In genomic region chr7:102494026-102494425, GRCh38 we compare ENCODE assay signal across 8 cellular contexts. TPM values are rescaled to one million over a fixed set of nuclear protein-coding genes. Genes with fewer than 3 reads are reported as not detected.
DNase-seq lines count a peak whose midpoint lies in the region; ATAC-seq and TF ChIP-seq lines count a peak whose summit lies in the region.
"Not testable (repeated sequence)": the region's sequence is repeated elsewhere in the genome, so short reads cannot be mapped to it uniquely, and the experiment has no call there.

No MANE protein-coding gene starts in this region.

- H3K4me1 ChIP-seq in upper lobe of right lung, result not testable (repeated sequence)

- DNase-seq in activated CD4-positive, alpha-beta memory T cell treated with anti-CD3 and anti-CD28 coated beads for 36 hours, result peak; percentile 20
- peak; percentile 36 for DNase-seq in activated naive CD4-positive, alpha-beta T cell treated with anti-CD3 and anti-CD28 coated beads, Interleukin-2, amount 10 ng/mL, durations not matched to agents 7 days and 5 days
- DNase-seq in left ventricle myocardium superior, result peak; percentile 32
- peak; percentile 71 for DNase-seq in posterior vena cava (ENCODE audit: low spot score)
- DNase-seq in upper lobe of right lung, result peak; percentile 72

- H3K27me3 Mint-ChIP-seq in activated CD4-positive, alpha-beta memory T cell treated with anti-CD3 and anti-CD28 coated beads for 36 hours; activated naive CD4-positive, alpha-beta T cell treated with anti-CD3 and anti-CD28 coated beads, Interleukin-2, amount 10 ng/mL, durations not matched to agents 7 days and 5 days: not testable (repeated sequence)

- H3K36me3 ChIP-seq in upper lobe of right lung, result not testable (repeated sequence)

- peak overlapping the region; percentile 34 for H3K4me3 ChIP-seq in upper lobe of right lung

- H3K4me1 Mint-ChIP-seq in activated CD4-positive, alpha-beta memory T cell treated with anti-CD3 and anti-CD28 coated beads for 36 hours (ENCODE audit: low read depth); activated naive CD4-positive, alpha-beta T cell treated with anti-CD3 and anti-CD28 coated beads, Interleukin-2, amount 10 ng/mL, durations not matched to agents 7 days and 5 days: not testable (repeated sequence)

- not testable (repeated sequence) for H3K9me3 ChIP-seq in upper lobe of right lung

- CTCF ChIA-PET in activated CD4-positive, alpha-beta memory T cell treated with anti-CD3 and anti-CD28 coated beads for 36 hours (lab: Charles Lee); activated naive CD4-positive, alpha-beta T cell treated with anti-CD3 and anti-CD28 coated beads, Interleukin-2, amount 10 ng/mL, durations not matched to agents 7 days and 5 days (lab: Charles Lee): not testable (repeated sequence)

- intact Hi-C loops in activated CD4-positive, alpha-beta memory T cell treated with anti-CD3 and anti-CD28 coated beads for 36 hours (cut with micrococcal nuclease); left ventricle myocardium superior (cut with micrococcal nuclease); posterior vena cava (cut with DNase I); upper lobe of right lung (cut with DNase I): not testable (repeated sequence)

- H3K27ac Mint-ChIP-seq in activated CD4-positive, alpha-beta memory T cell treated with anti-CD3 and anti-CD28 coated beads for 36 hours; activated naive CD4-positive, alpha-beta T cell treated with anti-CD3 and anti-CD28 coated beads, Interleukin-2, amount 10 ng/mL, durations not matched to agents 7 days and 5 days: not testable (repeated sequence)

- not testable (repeated sequence) for H3K36me3 Mint-ChIP-seq in activated CD4-positive, alpha-beta memory T cell treated with anti-CD3 and anti-CD28 coated beads for 36 hours; activated naive CD4-positive, alpha-beta T cell treated with anti-CD3 and anti-CD28 coated beads, Interleukin-2, amount 10 ng/mL, durations not matched to agents 7 days and 5 days

- H3K27me3 ChIP-seq in upper lobe of right lung, result not testable (repeated sequence)

- not testable (repeated sequence) for TF ChIP-seq CTCF in upper lobe of right lung (IDR thresholded peaks at IDR 0.05)

- not testable (repeated sequence) for H3K9me3 Mint-ChIP-seq in activated CD4-positive, alpha-beta memory T cell treated with anti-CD3 and anti-CD28 coated beads for 36 hours; activated naive CD4-positive, alpha-beta T cell treated with anti-CD3 and anti-CD28 coated beads, Interleukin-2, amount 10 ng/mL, durations not matched to agents 7 days and 5 days

- POLR2A ChIA-PET in activated CD4-positive, alpha-beta memory T cell treated with anti-CD3 and anti-CD28 coated beads for 36 hours (lab: Charles Lee), result not testable (repeated sequence)

- not testable (repeated sequence) for H3K4me3 Mint-ChIP-seq in activated CD4-positive, alpha-beta memory T cell treated with anti-CD3 and anti-CD28 coated beads for 36 hours; activated naive CD4-positive, alpha-beta T cell treated with anti-CD3 and anti-CD28 coated beads, Interleukin-2, amount 10 ng/mL, durations not matched to agents 7 days and 5 days

- peak; percentile 10 for ATAC-seq in GM18907 (IDR thresholded peaks at IDR 0.05; ENCODE audit: unreplicated experiment)
- ATAC-seq in GM21825 (IDR thresholded peaks at IDR 0.05; ENCODE audit: unreplicated experiment), result peak; percentile 0
- ATAC-seq in HG03460 (IDR thresholded peaks at IDR 0.05; ENCODE audit: unreplicated experiment), result peak; percentile 17
- not testable (repeated sequence) for ATAC-seq in left ventricle myocardium superior, upper lobe of right lung

- H3K27ac ChIP-seq in upper lobe of right lung, result not testable (repeated sequence)

RNA-seq across cellular contexts. Expression of gene POLR2J, which starts 15.3 kb away (rescaled TPM):
- 10 to 100 TPM; 44.4 to 44.7 TPM for total RNA-seq in activated CD4-positive, alpha-beta memory T cell treated with anti-CD3 and anti-CD28 coated beads for 36 hours
- total RNA-seq in left ventricle myocardium superior, result 49.6 TPM
- total RNA-seq in posterior vena cava, result 10 to 100 TPM; 35.0 to 40.3 TPM
- 35.0 TPM for total RNA-seq in upper lobe of right lung

RNA-seq across cellular contexts. Expression of gene RASA4B, which starts 23.6 kb away (rescaled TPM):
- total RNA-seq in activated CD4-positive, alpha-beta memory T cell treated with anti-CD3 and anti-CD28 coated beads for 36 hours, result 10 to 100 TPM; 10.2 to 10.4 TPM
- total RNA-seq in left ventricle myocardium superior (7.5 TPM), posterior vena cava (10 to 100 TPM; 12.1 to 17.6 TPM), upper lobe of right lung (30.0 TPM)

RNA-seq across cellular contexts. Expression of gene LRWD1, which starts 29.2 kb away (rescaled TPM):
- total RNA-seq in activated CD4-positive, alpha-beta memory T cell treated with anti-CD3 and anti-CD28 coated beads for 36 hours, result 10 to 100 TPM; 16.4 to 20.0 TPM
- total RNA-seq in left ventricle myocardium superior (10.4 TPM), posterior vena cava (1 to 10 TPM; 6.6 to 9.2 TPM), upper lobe of right lung (15.7 TPM)

RNA-seq across cellular contexts. Expression of gene ALKBH4, which starts 29.4 kb away (rescaled TPM):
- 1 to 10 TPM; 7.7 to 7.8 TPM for total RNA-seq in activated CD4-positive, alpha-beta memory T cell treated with anti-CD3 and anti-CD28 coated beads for 36 hours
- total RNA-seq in left ventricle myocardium superior, result 4.5 TPM
- total RNA-seq in posterior vena cava, result 1 to 10 TPM; 6.4 to 6.8 TPM
- 7.4 TPM for total RNA-seq in upper lobe of right lung

RNA-seq across cellular contexts. Expression of gene UPK3BL2, which starts 49.5 kb away (rescaled TPM):
- 1 to 10 TPM; 5.8 to 8.2 TPM for total RNA-seq in activated CD4-positive, alpha-beta memory T cell treated with anti-CD3 and anti-CD28 coated beads for 36 hours
- total RNA-seq in left ventricle myocardium superior (2.9 TPM), posterior vena cava (10 to 100 TPM in 1 of 2 donors, 1 to 10 TPM in 1; 9.8 to 13.7 TPM), upper lobe of right lung (19.3 TPM)

Comparison
In these comparisons a context has a peak if more than half of its experiments do, and no peak if none do; other contexts are left out.
1. DNase-seq: peak in every context shown above with its lines; median percentile 72 in upper lobe of right lung; 71 in posterior vena cava; 36 in activated naive CD4-positive, alpha-beta T cell treated with anti-CD3 and anti-CD28 coated beads, Interleukin-2, amount 10 ng/mL, durations not matched to agents 7 days and 5 days; 32 in left ventricle myocardium superior; 20 in activated CD4-positive, alpha-beta memory T cell treated with anti-CD3 and anti-CD28 coated beads for 36 hours.